Comparison of ENCODE assay signal across 1 cellular context in genomic region chr19:34731964-34732363, GRCh38.
TF ChIP-seq lines count a peak whose summit lies in the region.

No MANE protein-coding gene starts in this region.

TF ChIP-seq in K562, 482 proteins besides CTCF, POLR2A, EP300 and RAD21:
- 0 out of 2 replicates have a peak, but pooled peaks have one; percentile 5 for TF ChIP-seq POLR2G (IDR thresholded peaks at IDR 0.05; ENCODE audit: low read depth, low read length)
- peak; percentile 13 for TF ChIP-seq HMGN3 (IDR thresholded peaks at IDR 0.05; ENCODE audit: borderline replicate concordance, extremely low read depth, insufficient read length, low read depth, low read length)
- no peak for TF ChIP-seq RBBP5 (IDR thresholded peaks at IDR 0.05; ENCODE audit: borderline replicate concordance, insufficient read depth, low read length, poor library complexity, severe bottlenecking)
TF ChIP-seq in K562: peak in this region for 2.
